In the genomic region with DNA sequence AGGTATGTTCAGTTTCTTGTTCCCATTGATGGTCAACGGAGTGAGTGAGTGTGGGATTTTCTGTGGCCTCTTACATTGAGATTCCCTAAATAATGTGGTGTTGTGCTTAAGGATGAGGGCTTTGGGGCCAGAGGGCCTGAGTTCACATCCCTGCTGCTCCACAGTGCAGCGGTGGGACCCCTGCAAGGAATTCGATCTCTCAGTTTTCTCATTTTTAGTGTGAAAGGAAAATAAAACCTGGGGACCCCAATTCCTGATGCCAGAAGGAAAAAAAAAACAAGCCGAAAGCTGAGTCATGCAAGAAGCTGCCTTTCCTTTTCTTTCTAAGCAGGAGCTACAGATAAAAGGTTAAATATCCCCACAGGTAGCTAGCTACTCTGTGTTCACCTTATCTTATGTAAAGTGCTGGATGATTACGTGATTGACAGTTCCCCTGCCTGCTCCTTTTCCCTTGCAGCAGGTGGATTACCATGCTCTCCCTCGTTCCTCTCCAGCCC, we compare ENCODE assay signal across 10 cellular contexts.
DNase-seq lines count a peak whose midpoint lies in the region; ATAC-seq and TF ChIP-seq lines count a peak whose summit lies in the region.
"Had no signal": no experiment of that assay in that cellular context is flagged by ENCODE, and none has a peak within 500 bp of the region (broad histone marks: within the 10 kb centered on the region; RNA-seq: fewer than 3 reads in every experiment).

No MANE protein-coding gene starts in this region.

- H3K27me3 Mint-ChIP-seq in chondrocyte (ENCODE audit: low read depth): no peaks in the 10 kb centered on the region

- peak overlapping the region; percentile 67 for H3K27ac ChIP-seq in BLaER1
- H3K27ac ChIP-seq in HUES64 (ENCODE audit: low read depth, low read length): peak overlapping the region; percentile 85
- H3K27ac ChIP-seq in neutrophil: peak overlapping the region; percentile 13
- H3K27ac ChIP-seq: PC-9 had no signal

- H3K9ac ChIP-seq in BLaER1 (peak overlapping the region; percentile 59; the same call in 1 of the 2 replicates), HUES64 (ENCODE audit: low read depth, low read length) (peak overlapping the region; percentile 52; the same call in 1 of the 2 replicates)

- no peak for TF ChIP-seq POLR2A in lower leg skin (IDR thresholded peaks at IDR 0.05)

- peak overlapping the region; percentile 78 for H3K4me2 ChIP-seq in BLaER1
- H3K4me2 ChIP-seq: PC-9 had no signal

- ATAC-seq in GM19467 (IDR thresholded peaks at IDR 0.05; ENCODE audit: unreplicated experiment) (no peak), HG03039 (IDR thresholded peaks at IDR 0.05; ENCODE audit: unreplicated experiment) (no peak)

- H3K27me3 ChIP-seq in BLaER1 (no peaks in the 10 kb centered on the region), HUES64 (ENCODE audit: insufficient read depth, low read length) (no peaks in the 10 kb centered on the region), neutrophil (no peaks in the 10 kb centered on the region)

- H3K27ac Mint-ChIP-seq in chondrocyte (ENCODE audit: unreplicated experiment): peak overlapping the region; percentile 87

- H3K9me3 ChIP-seq in BLaER1 (no peaks in the 10 kb centered on the region), HUES64 (ENCODE audit: insufficient read depth, low read depth, low read length) (no peaks in the 10 kb centered on the region), neutrophil (no peaks in the 10 kb centered on the region)

- 0 out of 2 replicates have a peak, but pooled peaks cover 7% of the 10 kb centered on the region for H3K36me3 ChIP-seq in BLaER1
- H3K36me3 ChIP-seq in HUES64 (ENCODE audit: insufficient read depth, low read length): 0 out of 2 replicates have a peak, but pooled peaks cover 2% of the 10 kb centered on the region
- no peaks in the 10 kb centered on the region for H3K36me3 ChIP-seq in neutrophil

- DNase-seq in chondrocyte (ENCODE audit: low spot score): no peak
- DNase-seq in cortex of kidney (lab: John Stamatoyannopoulos, UW): no peak
- no peak for DNase-seq in lower leg skin (ENCODE audit: low spot score in 2 of 2)
- DNase-seq: activated CD8-positive, alpha-beta memory T cell treated with anti-CD3 and anti-CD28 coated beads, Interleukin-2, amount 50 U/mL, for 48 hours; PC-9 had no signal

- no peaks in the 10 kb centered on the region for H4K20me1 ChIP-seq in BLaER1

- intact Hi-C loops in lower leg skin (cut with DNase I; ENCODE audit: low total_unique reads): no loop called here

- 29% methylated on average over 6 of the region's 6 CpGs for WGBS in HUES64
- WGBS in lower leg skin, 2 donors: 79 to 85% methylated on average over 6 of the region's 6 CpGs

- H3K4me3 ChIP-seq in BLaER1 (peak overlapping the region; percentile 52), HUES64 (ENCODE audit: low read length) (no peak overlapping the region), neutrophil (ENCODE audit: low read depth in 1 of 2, low read length in 1 of 2) (peak overlapping the region in 1 of 2 experiments; percentile 18), lower leg skin (ENCODE audit: low read depth, poor library complexity, severe bottlenecking) (no peak overlapping the region)
- H3K4me3 ChIP-seq: PC-9 had no signal

- peaks cover 25% of the 10 kb centered on the region for H3K4me1 Mint-ChIP-seq in chondrocyte (ENCODE audit: low read depth)

- TF ChIP-seq CTCF in chondrocyte (IDR thresholded peaks at IDR 0.05) (no peak), neutrophil (IDR thresholded peaks at IDR 0.05) (no peak), lower leg skin (IDR thresholded peaks at IDR 0.05) (no peak)

- no peaks in the 10 kb centered on the region for H3K9me3 Mint-ChIP-seq in chondrocyte (ENCODE audit: low read depth)

- H3K4me1 ChIP-seq in BLaER1 (peaks cover 40% of the 10 kb centered on the region), HUES64 (ENCODE audit: insufficient read depth, low read length) (peaks cover 36% of the 10 kb centered on the region), neutrophil (ENCODE audit: control insufficient read depth in 1 of 2, insufficient read depth in 1 of 2, low read depth in 1 of 2, low read length in 1 of 2) (peaks cover 0 to 13% of the 10 kb centered on the region in 2 experiments)

- H3K4me3 Mint-ChIP-seq in chondrocyte (ENCODE audit: unreplicated experiment): peak overlapping the region; percentile 61

- no peaks in the 10 kb centered on the region for H3K36me3 Mint-ChIP-seq in chondrocyte (ENCODE audit: low read depth)

Comparison
In these comparisons a context has a peak if more than half of its experiments do, and no peak if none do; other contexts are left out.
1. H3K27ac ChIP-seq: peak in every context shown above with its lines; median percentile 85 in HUES64; 67 in BLaER1; 13 in neutrophil.